In genomic region chr17:17704931-17705330, GRCh38 we compare ENCODE assay signal across 2 cellular contexts.
TF ChIP-seq lines count a peak whose summit lies in the region.

No MANE protein-coding gene starts in this region.

TF ChIP-seq in HEK293, 187 proteins besides CTCF, POLR2A, EP300 and RAD21:
- TF ChIP-seq ZNF513 (tag by site-specific recombination; IDR thresholded peaks at IDR 0.05) (peak; percentile 78), ZBTB49 (tag by site-specific recombination; IDR thresholded peaks at IDR 0.05; ENCODE audit: low read depth) (no peak)

TF ChIP-seq in H1, 55 proteins besides CTCF, POLR2A, EP300 and RAD21 (continued from another document):
- TF ChIP-seq ATF2 (IDR thresholded peaks at IDR 0.05; ENCODE audit: low read length) = no peak
- TF ChIP-seq FOSL1 (IDR thresholded peaks at IDR 0.05; ENCODE audit: insufficient read depth, low read depth, low read length) = no peak
TF ChIP-seq in H1: peak in this region for 0.
